In genomic region chr1:238409191-238409846, GRCh38 we compare ENCODE assay signal across 14 cellular contexts.
DNase-seq lines count a peak whose midpoint lies in the region; ATAC-seq, FAIRE-seq and TF ChIP-seq lines count a peak whose summit lies in the region.
"Had no signal": no experiment of that assay in that cellular context is flagged by ENCODE, and none has a peak within 500 bp of the region (broad histone marks: within the 10 kb centered on the region; RNA-seq: fewer than 3 reads in every experiment).

No MANE protein-coding gene starts in this region.

- TF ChIP-seq CTCF in epithelial cell of esophagus (IDR thresholded peaks at IDR 0.05; ENCODE audit: insufficient read depth, low read depth, low read length, missing control alignments), result no peak
- TF ChIP-seq CTCF in progenitor cell of endocrine pancreas (IDR thresholded peaks at IDR 0.05; ENCODE audit: unreplicated experiment), result no peak

- peaks cover 3% of the 10 kb centered on the region for H3K4me1 Mint-ChIP-seq in progenitor cell of endocrine pancreas (ENCODE audit: low read depth)
- H3K4me1 Mint-ChIP-seq: activated naive CD8-positive, alpha-beta T cell treated with anti-CD3 and anti-CD28 coated beads, Interleukin-2, amount 10 ng/mL, durations not matched to agents 7 days and 5 days had no signal

- peak overlapping the region; percentile 38 for H3K27ac Mint-ChIP-seq in progenitor cell of endocrine pancreas
- H3K27ac Mint-ChIP-seq: activated naive CD8-positive, alpha-beta T cell treated with anti-CD3 and anti-CD28 coated beads, Interleukin-2, amount 10 ng/mL, durations not matched to agents 7 days and 5 days had no signal

- DNase-seq in GOT3 (lab: John Stamatoyannopoulos, UW) (peak; percentile 96), RCC 7860 (ENCODE audit: low spot score) (peak; percentile 99), epithelial cell of esophagus (ENCODE audit: low read depth) (peak; percentile 61), progenitor cell of endocrine pancreas (ENCODE audit: low spot score, unreplicated experiment) (no peak), NCI-H2029 (lab: John Stamatoyannopoulos, UW) (no peak), D341Med (ENCODE audit: low spot score) (no peak)
- DNase-seq: activated naive CD8-positive, alpha-beta T cell treated with anti-CD3 and anti-CD28 coated beads, Interleukin-2, amount 10 ng/mL, durations not matched to agents 7 days and 5 days; DND-41; left lung; NCI-H526 had no signal

- H3K36me3 Mint-ChIP-seq in progenitor cell of endocrine pancreas (ENCODE audit: insufficient read depth), result no peaks in the 10 kb centered on the region
- H3K36me3 Mint-ChIP-seq: activated naive CD8-positive, alpha-beta T cell treated with anti-CD3 and anti-CD28 coated beads, Interleukin-2, amount 10 ng/mL, durations not matched to agents 7 days and 5 days had no signal

- FAIRE-seq in RCC 7860 (lab: Jason Lieb, UNC), result peak; percentile 100
- FAIRE-seq: endothelial cell of umbilical vein had no signal

- no peak overlapping the region for H3K4me3 ChIP-seq in epithelial cell of esophagus (ENCODE audit: low read length)
- H3K4me3 ChIP-seq: left lung, thoracic aorta had no signal

- H3K9me3 Mint-ChIP-seq in progenitor cell of endocrine pancreas (ENCODE audit: low read depth), result no peaks in the 10 kb centered on the region

- H3K27me3 Mint-ChIP-seq in progenitor cell of endocrine pancreas, result no peaks in the 10 kb centered on the region
- H3K27me3 Mint-ChIP-seq: activated naive CD8-positive, alpha-beta T cell treated with anti-CD3 and anti-CD28 coated beads, Interleukin-2, amount 10 ng/mL, durations not matched to agents 7 days and 5 days had no signal

- ATAC-seq in GM21528 (IDR thresholded peaks at IDR 0.05; ENCODE audit: low FRiP score, unreplicated experiment) (no peak), GM18517 (IDR thresholded peaks at IDR 0.05; ENCODE audit: unreplicated experiment) (no peak)
- ATAC-seq: left lung had no signal

- no peak overlapping the region for H3K4me3 Mint-ChIP-seq in progenitor cell of endocrine pancreas (ENCODE audit: low read depth)
- H3K4me3 Mint-ChIP-seq: activated naive CD8-positive, alpha-beta T cell treated with anti-CD3 and anti-CD28 coated beads, Interleukin-2, amount 10 ng/mL, durations not matched to agents 7 days and 5 days had no signal

Comparison
In these comparisons a context has a peak if more than half of its experiments do, and no peak if none do; other contexts are left out.
1. DNase-seq: peak in GOT3 (single experiment), RCC 7860 (single experiment) and epithelial cell of esophagus (single experiment); none in progenitor cell of endocrine pancreas (single experiment), NCI-H2029 (single experiment) and D341Med (single experiment).